Comparison of ENCODE assay signal across 8 cellular contexts in the genomic region with DNA sequence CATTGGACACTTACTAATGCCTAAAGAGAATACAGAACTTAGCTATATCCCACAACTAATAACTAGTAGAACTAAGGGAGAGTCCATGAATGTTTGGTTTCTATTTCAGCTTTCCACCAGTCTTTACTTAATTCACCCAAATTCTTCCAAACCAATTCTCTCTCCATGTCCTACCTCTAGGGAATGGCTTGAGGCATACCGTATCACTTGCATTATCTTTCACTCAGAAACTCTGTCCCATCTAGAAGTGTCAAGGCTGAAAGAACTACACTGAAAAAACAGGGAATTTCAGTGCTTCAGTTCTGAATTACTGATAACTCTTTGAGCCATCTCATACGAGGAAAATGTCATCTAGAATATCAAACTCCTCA. TPM values are rescaled to one million over a fixed set of nuclear protein-coding genes. Genes with fewer than 3 reads are reported as not detected.
DNase-seq lines count a peak whose midpoint lies in the region; ATAC-seq, FAIRE-seq and TF ChIP-seq lines count a peak whose summit lies in the region.

No MANE protein-coding gene starts in this region.

- peak overlapping the region; percentile 87 for H3K27ac Mint-ChIP-seq in Caco-2 (ENCODE audit: unreplicated experiment)
- H3K27ac Mint-ChIP-seq in neural progenitor cell: peak overlapping the region; percentile 39

- peak overlapping the region; percentile 99 for H2BK5ac ChIP-seq in H1 (ENCODE audit: low read depth, low read length)

- H3K9ac ChIP-seq in Karpas-422 (ENCODE audit: low read length) (peak overlapping the region; percentile 77), H1 (replicated peaks in 1 of 4; ENCODE audit: extremely low read depth in 1 of 4, low read depth in 3 of 4, low read length in 3 of 4) (peak overlapping the region in 3 of 4 experiments; percentile 97 to 100 (median 98); a peak in 6 of 7 replicates), neural progenitor cell (peak overlapping the region; percentile 76)

- POLR2A ChIA-PET in Caco-2 (lab: Charles Lee) (no interaction called here), H1 (lab: Charles Lee; ENCODE audit: partially characterized antibody) (interaction anchor here (0.8 to 2.8 kb wide), 15 partner anchors 7 to 231 kb away, joined by 3 to 11 read pairs (median 3); a partner anchor contains a TSS)

- no peak for TF ChIP-seq POLR2A in H1 (IDR thresholded peaks at IDR 0.05; ENCODE audit: control extremely low read depth in 1 of 2, low read depth in 2 of 2, low read length in 2 of 2)

- H3K9me3 ChIP-seq in Caco-2: no peaks in the 10 kb centered on the region
- H3K9me3 ChIP-seq in Karpas-422 (ENCODE audit: low read length): no peaks in the 10 kb centered on the region
- no peaks in the 10 kb centered on the region for H3K9me3 ChIP-seq in H1 (ENCODE audit: insufficient read depth in 2 of 2, low read depth in 1 of 2, low read length in 1 of 2)
- no peaks in the 10 kb centered on the region for H3K9me3 ChIP-seq in neural progenitor cell (ENCODE audit: low read depth)

- no peak for TF ChIP-seq EP300 in H1 (IDR thresholded peaks at IDR 0.05; ENCODE audit: borderline replicate concordance in 1 of 2, low read depth in 2 of 2, low read length in 2 of 2)

- no peak for TF ChIP-seq RAD21 in H1 (IDR thresholded peaks at IDR 0.05 in 1 of 2, conservative IDR thresholded peaks at IDR 0.05 in 1 of 2; ENCODE audit: low read depth in 2 of 2, low read length in 2 of 2)

- peak overlapping the region; percentile 70 for H3K4me2 ChIP-seq in Karpas-422 (ENCODE audit: low read depth, low read length, poor library complexity, severe bottlenecking)
- H3K4me2 ChIP-seq in H1 (ENCODE audit: insufficient read depth in 1 of 2, low read depth in 2 of 2, low read length in 2 of 2): peak overlapping the region; percentile 77 to 81
- H3K4me2 ChIP-seq in neural progenitor cell: peak overlapping the region; percentile 82

- H3K23me2 ChIP-seq in H1 (ENCODE audit: low read depth, low read length): peaks cover 5% of the 10 kb centered on the region

- H2BK20ac ChIP-seq in H1 (ENCODE audit: low read length): no peak overlapping the region

- H3K4me3 ChIP-seq in Caco-2 (ENCODE audit: low read depth, low read length) (peak overlapping the region; percentile 88), Karpas-422 (ENCODE audit: low read length) (peak overlapping the region; percentile 74), H1 (ENCODE audit: extremely low read depth in 1 of 4, insufficient read depth in 2 of 4, low read depth in 3 of 4, low read length in 4 of 4) (peak overlapping the region; percentile 72 to 89 (median 88)), neural progenitor cell (peak overlapping the region; percentile 59)

- H3F3A ChIP-seq in neural progenitor cell (ENCODE audit: low read depth): peaks cover 12% of the 10 kb centered on the region

- no peak overlapping the region for H3K4ac ChIP-seq in H1 (replicated peaks; ENCODE audit: insufficient read length, low read depth, low read length)

- H2AFZ ChIP-seq in Karpas-422 (ENCODE audit: low read length) (peak overlapping the region; percentile 99; the same call in 1 of the 2 replicates), H1 (ENCODE audit: low read length) (peak overlapping the region; percentile 87), neural progenitor cell (replicated peaks) (peak overlapping the region; percentile 96)

- peaks cover 11% of the 10 kb centered on the region for H3K36me3 Mint-ChIP-seq in Caco-2 (ENCODE audit: insufficient read depth, unreplicated experiment)
- peaks cover 9% of the 10 kb centered on the region for H3K36me3 Mint-ChIP-seq in neural progenitor cell

- CTCF ChIA-PET in Caco-2 (lab: Charles Lee): no interaction called here
- CTCF ChIA-PET in H1 (lab: Charles Lee; ENCODE audit: partially characterized antibody): interaction anchor here (0.7 to 1.7 kb wide), 4 partner anchors 10 to 80 kb away, joined by 3 to 7 read pairs (median 4); no protein-coding TSS in a partner anchor

- intact Hi-C loops in Caco-2 (cut with micrococcal nuclease; ENCODE audit: unreplicated experiment): no loop called here

- no peak overlapping the region for H3K14ac ChIP-seq in H1 (ENCODE audit: insufficient read length)

- no peak overlapping the region for H4K8ac ChIP-seq in H1 (ENCODE audit: extremely low read depth, insufficient read depth, low read length)

- H3K27me3 ChIP-seq in Caco-2 (replicated peaks; ENCODE audit: control insufficient read depth, insufficient read depth, low read length) (no peaks in the 10 kb centered on the region), Karpas-422 (ENCODE audit: low read length) (no peaks in the 10 kb centered on the region), H1 (replicated peaks in 1 of 4; ENCODE audit: control insufficient read depth in 3 of 4, extremely low read depth in 1 of 4, insufficient read depth in 3 of 4, low read length in 3 of 4) (no peaks in the 10 kb centered on the region; a peak in 1 of 7 replicates), neural progenitor cell (no peaks in the 10 kb centered on the region)

- no peak for TF ChIP-seq CTCF in Caco-2 (IDR thresholded peaks at IDR 0.05; ENCODE audit: insufficient read depth in 1 of 2, low read depth in 1 of 2, low read length in 1 of 2, severe bottlenecking in 1 of 2, unreplicated experiment in 1 of 2)
- TF ChIP-seq CTCF in H1 (IDR thresholded peaks at IDR 0.05; ENCODE audit: control extremely low read depth in 1 of 3, insufficient read depth in 1 of 3, low read depth in 1 of 3, low read length in 3 of 3): no peak
- no peak for TF ChIP-seq CTCF in neural progenitor cell (IDR thresholded peaks at IDR 0.05)

- no peak overlapping the region for H3K56ac ChIP-seq in H1 (replicated peaks; ENCODE audit: insufficient read length, low read depth, low read length)

- DNase-seq in Caco-2 (no peak), Karpas-422 (no peak), H1 (ENCODE audit: low read depth in 1 of 2, low spot score in 2 of 2) (no peak), neural progenitor cell (ENCODE audit: low spot score) (no peak), DMS114 treated with DMSO at 0.1 percent for 48 hours (lab: John Stamatoyannopoulos, UW; ENCODE audit: unreplicated experiment) (no peak), NCI-H345 treated with DMSO at 0.1 percent for 48 hours (lab: John Stamatoyannopoulos, UW; ENCODE audit: unreplicated experiment) (no peak)

- H2BK15ac ChIP-seq in H1 (ENCODE audit: low read length): no peak overlapping the region

- no peak overlapping the region for H3K23ac ChIP-seq in H1 (ENCODE audit: insufficient read length)

- TSS peak; percentile 55 for BruUV-seq in Caco-2 (replicated peaks; lab: Mats Ljungman, UMichigan)

- peak overlapping the region; percentile 44 for H3K27ac ChIP-seq in Karpas-422 (ENCODE audit: low read length)
- no peak overlapping the region for H3K27ac ChIP-seq in H1 (ENCODE audit: low read depth, low read length)
- peak overlapping the region; percentile 83 for H3K27ac ChIP-seq in neural progenitor cell

- no peak overlapping the region for H4K5ac ChIP-seq in H1 (ENCODE audit: insufficient read length, low read depth, low read length)

- H4K20me1 ChIP-seq in Karpas-422 (ENCODE audit: insufficient read depth, low read depth, low read length): no peaks in the 10 kb centered on the region
- no peaks in the 10 kb centered on the region for H4K20me1 ChIP-seq in H1 (replicated peaks in 1 of 2; ENCODE audit: control insufficient read depth in 1 of 2, insufficient read depth in 2 of 2, low read length in 2 of 2)
- H4K20me1 ChIP-seq in neural progenitor cell (ENCODE audit: low read depth): no peaks in the 10 kb centered on the region

- 20% methylated on average over 2 of the region's 2 CpGs; no CpG with 5 or more reads in 1 of the 2 experiments for WGBS in H1 (ENCODE audit: extremely low coverage in 1 of 2, insufficient coverage in 1 of 2, insufficient read length in 1 of 2, insufficient replicate concordance in 2 of 2, low coverage in 1 of 2, low lambda C conversion rate in 2 of 2, missing lambda C conversion rate in 1 of 2), 2 experiments

- H3K9me2 ChIP-seq in Karpas-422 (replicated peaks; ENCODE audit: insufficient read depth, low read length): no peaks in the 10 kb centered on the region

- 0 out of 2 replicates have a peak overlapping the region, but pooled peaks have one; percentile 40 for H3K18ac ChIP-seq in H1 (ENCODE audit: extremely low read depth, low read length)

- peaks cover 11% of the 10 kb centered on the region for H3K4me1 ChIP-seq in Caco-2
- H3K4me1 ChIP-seq in Karpas-422 (ENCODE audit: low read length): peaks cover 22% of the 10 kb centered on the region
- peaks cover 0 to 1% (median 0%) of the 10 kb centered on the region in 4 experiments; a peak in 4 of 7 replicates for H3K4me1 ChIP-seq in H1 (replicated peaks in 1 of 4; ENCODE audit: control insufficient read depth in 3 of 4, insufficient read depth in 4 of 4, low read length in 3 of 4)
- H3K4me1 ChIP-seq in neural progenitor cell: no peaks in the 10 kb centered on the region

- peaks cover 22% of the 10 kb centered on the region for H3K4me1 Mint-ChIP-seq in Caco-2 (ENCODE audit: low read depth, unreplicated experiment)
- peaks cover 16% of the 10 kb centered on the region for H3K4me1 Mint-ChIP-seq in neural progenitor cell

- no peak overlapping the region for H2AK5ac ChIP-seq in H1 (ENCODE audit: low read depth, low read length)

- H3K79me1 ChIP-seq in H1 (ENCODE audit: low read depth, low read length): no peaks in the 10 kb centered on the region; the same call in 1 of the 2 replicates

- FAIRE-seq in H1 (lab: Jason Lieb, UNC): no peak

- H3K79me2 ChIP-seq in Karpas-422 (ENCODE audit: low read length) (peaks cover 50% of the 10 kb centered on the region), H1 (ENCODE audit: control insufficient read depth in 1 of 2, insufficient read depth in 2 of 2, low read length in 2 of 2) (peaks cover 0 to 10% of the 10 kb centered on the region in 2 experiments; a peak in 1 of 4 replicates), neural progenitor cell (ENCODE audit: low read depth) (peaks cover 29% of the 10 kb centered on the region)

- peak overlapping the region; percentile 93 for H3K4me3 Mint-ChIP-seq in Caco-2 (ENCODE audit: unreplicated experiment)
- H3K4me3 Mint-ChIP-seq in neural progenitor cell: peak overlapping the region; percentile 91

- no peak overlapping the region for H4K91ac ChIP-seq in H1 (replicated peaks; ENCODE audit: insufficient read length, low read length)

- peak overlapping the region; percentile 98; the same call in 1 of the 2 replicates for H2BK12ac ChIP-seq in H1 (ENCODE audit: low read depth, low read length)

- H3K27me3 Mint-ChIP-seq in Caco-2 (ENCODE audit: insufficient read depth, unreplicated experiment) (no peaks in the 10 kb centered on the region), neural progenitor cell (ENCODE audit: insufficient read depth, low read depth) (no peaks in the 10 kb centered on the region)

- H3K9me3 Mint-ChIP-seq in Caco-2 (ENCODE audit: unreplicated experiment) (no peaks in the 10 kb centered on the region), neural progenitor cell (no peaks in the 10 kb centered on the region)

- no peak overlapping the region for H2BK120ac ChIP-seq in H1 (replicated peaks; ENCODE audit: low read depth, low read length)

- no peak for ATAC-seq in GM21529 (IDR thresholded peaks at IDR 0.05; ENCODE audit: unreplicated experiment)
- no peak for ATAC-seq in HG03135 (IDR thresholded peaks at IDR 0.05; ENCODE audit: unreplicated experiment)

- H3K36me3 ChIP-seq in Caco-2 (ENCODE audit: control insufficient read depth, insufficient read depth, low read length): peaks cover 1% of the 10 kb centered on the region; the same call in 1 of the 2 replicates
- H3K36me3 ChIP-seq in Karpas-422 (ENCODE audit: insufficient read depth, low read length): peaks cover 2% of the 10 kb centered on the region; the same call in 1 of the 2 replicates
- peaks cover 0 to 1% (median 0%) of the 10 kb centered on the region in 4 experiments; a peak in 1 of 8 replicates for H3K36me3 ChIP-seq in H1 (ENCODE audit: control insufficient read depth in 2 of 4, insufficient read depth in 4 of 4, low read length in 3 of 4)
- no peaks in the 10 kb centered on the region for H3K36me3 ChIP-seq in neural progenitor cell

RNA-seq across cellular contexts. Expression of gene TMEM168, which starts 0.8 kb away (rescaled TPM):
- total RNA-seq in Caco-2 (2022) (21.9 and 28.9 TPM in 2 replicates), neural progenitor cell (ENCODE audit: low replicate concordance) (18.3 and 29.4 TPM in 2 replicates)
- 27.4 and 32.0 TPM in 2 replicates for total RNA-seq in Karpas-422 (2014; rRNA removed; shearing (Covaris generic); ENCODE audit: low replicate concordance)
- 9.9 and 11.1 TPM in 2 replicates for total RNA-seq in H1 (2021; fragmentation: NEBNext Ultra II Directional; extraction: Animal tissue kit (Norgen Biotek cat#: 25700))
- 8.3 and 8.9 TPM in 2 replicates for polyA plus RNA-seq in H1 (2011; rRNA removed)
- 11.1 TPM for polyA plus RNA-seq in H1 (2011; cell fraction: cytosol; rRNA removed)
- 9.6 TPM for polyA plus RNA-seq in H1 (2011; cell fraction: nucleus; rRNA removed)
- polyA plus RNA-seq in H1 (2012, experiment 1 of 2): 9.4 to 13.5 TPM (median 9.8 TPM) in 4 replicates
- polyA plus RNA-seq in H1 (2012, experiment 2 of 2): 0.87 TPM
- polyA plus RNA-seq in H1 (2013, experiment 1 of 2): 8.6 TPM
- 8.7 TPM for polyA plus RNA-seq in H1 (2013, experiment 2 of 2)
- polyA minus RNA-seq in H1 (2011; rRNA and poly(A)+ RNA removed): 22.0 and 26.8 TPM in 2 replicates
- polyA minus RNA-seq in H1 (2011; cell fraction: cytosol; rRNA and poly(A)+ RNA removed): 9.6 TPM
- polyA minus RNA-seq in H1 (2011; cell fraction: nucleus; rRNA and poly(A)+ RNA removed): 17.8 TPM
